2 cellular contexts compared by ENCODE assay signal in genomic region chr13:40812724-40813445, GRCh38.
TF ChIP-seq lines count a peak whose summit lies in the region.

No MANE protein-coding gene starts in this region.

TF ChIP-seq in HCT116, 20 proteins besides CTCF, POLR2A, EP300 and RAD21:
- no peak for TF ChIP-seq SIN3A (IDR thresholded peaks at IDR 0.05; ENCODE audit: low read depth)

TF ChIP-seq in K562, 482 proteins besides CTCF, POLR2A, EP300 and RAD21:
- TF ChIP-seq HNRNPK (IDR thresholded peaks at IDR 0.05; ENCODE audit: low read depth, low read length, poor library complexity, severe bottlenecking) (peak; percentile 39), ZNF589 (CRISPR knock-in tag; IDR thresholded peaks at IDR 0.05; ENCODE audit: low read depth) (no peak), ZNF740 (CRISPR knock-in tag; IDR thresholded peaks at IDR 0.05) (peak; percentile 87), ZNF740 (tag; IDR thresholded peaks at IDR 0.05) (no peak)
